8 cellular contexts compared by ENCODE assay signal in genomic region chr16:9256196-9256595, GRCh38.
DNase-seq lines count a peak whose midpoint lies in the region; ATAC-seq, FAIRE-seq and TF ChIP-seq lines count a peak whose summit lies in the region.

No MANE protein-coding gene starts in this region.

- H3K4me1 Mint-ChIP-seq in astrocyte (ENCODE audit: low read depth, unreplicated experiment): no peaks in the 10 kb centered on the region

- intact Hi-C loops in tibial artery (cut with DNase I; ENCODE audit: low total_unique reads): loop anchor here (5.0 kb wide), 1 partner anchor 926 kb away; the partner anchor contains the start of gene GRIN2A

- H3K36me3 Mint-ChIP-seq in astrocyte (ENCODE audit: low read depth, unreplicated experiment): no peaks in the 10 kb centered on the region

- H3K27ac Mint-ChIP-seq in astrocyte (ENCODE audit: unreplicated experiment): no peak overlapping the region

- H3K79me2 ChIP-seq in astrocyte (ENCODE audit: insufficient read depth, low read length) (no peaks in the 10 kb centered on the region), parathyroid adenoma (no peaks in the 10 kb centered on the region)

- H3K4me3 Mint-ChIP-seq in astrocyte (ENCODE audit: unreplicated experiment): no peak overlapping the region

- H3K4me3 ChIP-seq in astrocyte (ENCODE audit: insufficient read depth, low read depth, low read length): no peak overlapping the region
- no peak overlapping the region for H3K4me3 ChIP-seq in parathyroid adenoma (ENCODE audit: low read depth, low read length)
- H3K4me3 ChIP-seq in tibial artery: no peak overlapping the region

- TF ChIP-seq CTCF in astrocyte (IDR thresholded peaks at IDR 0.05; ENCODE audit: insufficient read depth, low read depth, low read length) (peak; percentile 16), parathyroid adenoma (IDR thresholded peaks at IDR 0.05) (peak; percentile 27), tibial artery (IDR thresholded peaks at IDR 0.05) (no peak)

- peak; percentile 49 for ATAC-seq in HG03442 (IDR thresholded peaks at IDR 0.05; ENCODE audit: unreplicated experiment)

- H3K9ac ChIP-seq in astrocyte (ENCODE audit: low read length) (no peak overlapping the region), parathyroid adenoma (no peak overlapping the region)

- DNase-seq in NCI-H748 (lab: John Stamatoyannopoulos, UW; ENCODE audit: unreplicated experiment): peak; percentile 41
- no peak for DNase-seq in NCI-H748 treated with DMSO at 0.1 percent for 48 hours (lab: John Stamatoyannopoulos, UW)
- DNase-seq in astrocyte (ENCODE audit: low read depth): no peak
- DNase-seq in NCI-H2081 treated with DMSO at 0.1 percent for 48 hours (lab: John Stamatoyannopoulos, UW): no peak
- DNase-seq in NCI-H1694 treated with DMSO at 0.1 percent for 48 hours (lab: John Stamatoyannopoulos, UW): no peak
- DNase-seq in tibial artery: no peak

- H3K27ac ChIP-seq in astrocyte (ENCODE audit: low read depth, low read length) (no peak overlapping the region), parathyroid adenoma (no peak overlapping the region), tibial artery (no peak overlapping the region)

- no peaks in the 10 kb centered on the region for H3K36me3 ChIP-seq in astrocyte (ENCODE audit: insufficient read depth, low read length)
- H3K36me3 ChIP-seq in parathyroid adenoma (ENCODE audit: control insufficient read depth, insufficient read depth, low read length): no peaks in the 10 kb centered on the region
- H3K36me3 ChIP-seq in tibial artery: no peaks in the 10 kb centered on the region

- H3K4me1 ChIP-seq in astrocyte (ENCODE audit: insufficient read depth, low read length) (no peaks in the 10 kb centered on the region), parathyroid adenoma (no peaks in the 10 kb centered on the region), tibial artery (peaks cover 0 to 9% (median 3%) of the 10 kb centered on the region in 4 donors)

- H2AFZ ChIP-seq in astrocyte (ENCODE audit: low read depth, low read length): no peak overlapping the region
- H2AFZ ChIP-seq in parathyroid adenoma: no peak overlapping the region

- H3K4me2 ChIP-seq in astrocyte (ENCODE audit: low read length) (no peak overlapping the region), parathyroid adenoma (ENCODE audit: low read length) (no peak overlapping the region)

- no peaks in the 10 kb centered on the region for H4K20me1 ChIP-seq in astrocyte (ENCODE audit: insufficient read depth, low read length)

- no peaks in the 10 kb centered on the region for H3K27me3 ChIP-seq in astrocyte (ENCODE audit: insufficient read depth, low read length)
- H3K27me3 ChIP-seq in parathyroid adenoma (ENCODE audit: control insufficient read depth, insufficient read depth, low read length): no peaks in the 10 kb centered on the region
- H3K27me3 ChIP-seq in tibial artery: peaks cover 0 to 13% of the 10 kb centered on the region in 2 donors

- H3K9me3 Mint-ChIP-seq in astrocyte (ENCODE audit: unreplicated experiment): peaks cover 3% of the 10 kb centered on the region

- H3K27me3 Mint-ChIP-seq in astrocyte (ENCODE audit: low read depth, unreplicated experiment): peaks cover 61% of the 10 kb centered on the region

- H3K9me3 ChIP-seq in astrocyte (ENCODE audit: insufficient read depth, low read depth, low read length) (no peaks in the 10 kb centered on the region), parathyroid adenoma (ENCODE audit: control insufficient read depth, low read length) (no peaks in the 10 kb centered on the region), tibial artery (no peaks in the 10 kb centered on the region)

- no peak for FAIRE-seq in astrocyte (lab: Jason Lieb, UNC)

Comparison
In these comparisons a context has a peak if more than half of its experiments do, and no peak if none do; other contexts are left out.
1. CTCF ChIP-seq: peak in astrocyte (single experiment) and parathyroid adenoma (single experiment); none in tibial artery (0 of 2).